Comparison of ENCODE assay signal across 30 cellular contexts in the genomic region with DNA sequence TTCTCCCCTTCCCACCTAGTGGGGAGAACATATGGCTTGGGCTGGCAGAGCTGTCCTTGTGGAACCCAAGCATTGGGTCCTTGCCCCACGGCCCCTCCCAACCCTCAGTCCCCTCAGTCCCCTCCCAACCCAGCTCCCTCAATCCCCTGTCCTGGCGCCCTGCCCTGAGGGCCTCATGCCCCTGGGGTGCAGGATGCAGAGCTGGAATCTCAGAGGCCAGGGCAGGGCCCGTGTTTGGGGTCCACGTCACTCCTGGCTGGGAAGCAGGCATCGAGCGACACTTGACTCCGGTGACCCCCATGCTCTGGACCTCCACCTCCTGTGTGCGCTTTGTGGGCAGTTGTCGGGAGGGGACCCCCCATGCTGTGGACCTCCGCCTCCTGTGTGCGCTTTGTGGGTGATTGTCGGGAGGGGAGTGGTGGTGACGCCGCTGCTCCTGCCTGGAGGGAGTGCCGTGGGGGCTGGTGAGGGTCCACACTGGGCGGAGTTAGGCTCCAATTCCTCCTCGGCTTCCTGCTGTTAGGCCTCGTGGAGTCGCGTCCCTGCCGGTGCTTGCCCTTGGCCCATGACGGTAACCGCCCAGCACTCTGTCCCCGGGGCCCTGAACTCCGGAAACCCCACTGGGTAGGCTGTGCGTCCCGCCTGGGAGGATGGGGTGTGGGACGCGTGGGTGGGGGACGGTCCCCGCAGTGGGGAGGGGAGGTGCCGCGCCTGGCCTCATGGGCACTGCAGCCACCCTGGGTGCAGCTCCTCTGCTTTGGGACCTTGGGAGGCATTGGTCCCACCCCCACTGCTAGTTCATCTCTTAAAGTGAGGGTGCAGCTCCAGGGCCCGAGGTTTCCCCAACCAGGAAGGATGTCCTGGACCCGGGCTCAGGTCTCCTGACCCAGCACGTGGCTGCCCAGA. TPM values are rescaled to one million over a fixed set of nuclear protein-coding genes. Genes with fewer than 3 reads are reported as not detected.
A peak's percentile ranks its signal among the peaks of the same experiment; 100 is the strongest.
DNase-seq lines count a peak whose midpoint lies in the region; ATAC-seq and TF ChIP-seq lines count a peak whose summit lies in the region.
"Had no signal": no experiment of that assay in that cellular context is flagged by ENCODE, and none has a peak within 500 bp of the region (broad histone marks: within the 10 kb centered on the region; RNA-seq: fewer than 3 reads in every experiment).

No MANE protein-coding gene starts in this region.

- no peaks in the 10 kb centered on the region for H3K27me3 Mint-ChIP-seq in CD4-positive, alpha-beta T cell
- H3K27me3 Mint-ChIP-seq: activated naive CD8-positive, alpha-beta T cell treated with anti-CD3 and anti-CD28 coated beads, Interleukin-2, amount 50 U/mL, for 24 hours; central memory CD8-positive, alpha-beta T cell; IgD-negative memory B cell; naive thymus-derived CD4-positive, alpha-beta T cell had no signal

- H3K4ac ChIP-seq in trophoblast cell (ENCODE audit: low read depth, low read length): peak overlapping the region; percentile 75

- H2BK12ac ChIP-seq in trophoblast cell (ENCODE audit: low read length): peak overlapping the region; percentile 95

- intact Hi-C loops in esophagus muscularis mucosa (cut with DNase I): no loop called here
- intact Hi-C loops in CD4-positive, alpha-beta T cell (cut with DNase I, micrococcal nuclease): no loop called here

- H3K79me2 ChIP-seq in trophoblast cell (ENCODE audit: control insufficient read depth, insufficient read depth, low read length, poor library complexity): peaks cover 4% of the 10 kb centered on the region

- H3K18ac ChIP-seq in trophoblast cell (ENCODE audit: low read length): peak overlapping the region; percentile 91

- peak overlapping the region; percentile 88 for H2BK120ac ChIP-seq in trophoblast cell (ENCODE audit: insufficient read depth, low read length, poor library complexity)

- H2AK5ac ChIP-seq in trophoblast cell (ENCODE audit: low read length): peak overlapping the region; percentile 85

- TF ChIP-seq CTCF in RWPE1 (conservative IDR thresholded peaks at IDR 0.05; ENCODE audit: low read depth) (no peak), esophagus muscularis mucosa (IDR thresholded peaks at IDR 0.05) (no peak)
- no peak for TF ChIP-seq CTCF in CD4-positive, alpha-beta T cell (IDR thresholded peaks at IDR 0.05)

- peak overlapping the region in 8 of 11 experiments; percentile 51 to 84 (median 67); a peak in 12 of 22 replicates for H3K27ac ChIP-seq in BLaER1 treated with 17β-estradiol and CSF1 and Interleukin-3, amounts not matched to agents 10 nM and 100 nM
- H3K27ac ChIP-seq in RWPE1: peak overlapping the region; percentile 71
- peak overlapping the region; percentile 78 to 92 (median 80) for H3K27ac ChIP-seq in esophagus muscularis mucosa (replicated peaks in 1 of 4)
- H3K27ac ChIP-seq in trophoblast cell (ENCODE audit: low read depth, low read length): peak overlapping the region; percentile 73
- H3K27ac ChIP-seq in CD4-positive, alpha-beta T cell (ENCODE audit: low read depth, low read length): no peak overlapping the region
- H3K27ac ChIP-seq: tibial nerve had no signal

- no peak overlapping the region for H3K27ac Mint-ChIP-seq in CD4-positive, alpha-beta T cell
- H3K27ac Mint-ChIP-seq: activated naive CD8-positive, alpha-beta T cell treated with anti-CD3 and anti-CD28 coated beads, Interleukin-2, amount 50 U/mL, for 24 hours; IgD-negative memory B cell; T-helper 1 cell treated with Interleukin-12 subunit alpha and Interleukin-12 subunit beta and Interleukin-4 antibody, amounts not matched to agents 30 μg/mL and 1 μg/mL, for 36 hours had no signal

- no peak for TF ChIP-seq POLR2A in esophagus muscularis mucosa (IDR thresholded peaks at IDR 0.05; ENCODE audit: low read depth)

- H3K4me3 ChIP-seq in BLaER1 treated with 17β-estradiol and CSF1 and Interleukin-3, amounts not matched to agents 10 nM and 100 nM: peak overlapping the region in 3 of 10 experiments; percentile 12 to 23 (median 20); a peak in 3 of 20 replicates
- H3K4me3 ChIP-seq in esophagus muscularis mucosa (peak overlapping the region in 1 of 4 donors; percentile 17), trophoblast cell (ENCODE audit: low read depth, low read length) (no peak overlapping the region)
- H3K4me3 ChIP-seq: heart left ventricle, tibial nerve had no signal

- POLR2A ChIA-PET in RWPE1 (lab: Yijun Ruan, JAX; ENCODE audit: low non-redundant PET): no interaction called here
- POLR2A ChIA-PET in CD4-positive, alpha-beta T cell (lab: Charles Lee): no interaction called here

- H2BK5ac ChIP-seq in trophoblast cell (ENCODE audit: low read depth, low read length, poor library complexity): peak overlapping the region; percentile 85

- peaks cover 69 to 95% (median 79%) of the 10 kb centered on the region in 10 experiments for H3K4me1 ChIP-seq in BLaER1 treated with 17β-estradiol and CSF1 and Interleukin-3, amounts not matched to agents 10 nM and 100 nM
- H3K4me1 ChIP-seq in esophagus muscularis mucosa: peaks cover 34 to 93% (median 91%) of the 10 kb centered on the region in 4 donors
- H3K4me1 ChIP-seq in trophoblast cell (ENCODE audit: control insufficient read depth in 1 of 2, insufficient read depth in 2 of 2, low read length in 2 of 2): peaks cover 33 to 46% of the 10 kb centered on the region in 2 experiments
- H3K4me1 ChIP-seq: Caco-2 had no signal

- peak overlapping the region; percentile 97 for H4K91ac ChIP-seq in trophoblast cell (ENCODE audit: low read depth, low read length)

- H3K27me3 ChIP-seq in BLaER1 treated with 17β-estradiol and CSF1 and Interleukin-3, amounts not matched to agents 10 nM and 100 nM: peaks cover 0 to 87% (median 0%) of the 10 kb centered on the region in 11 experiments; a peak in 7 of 22 replicates
- H3K27me3 ChIP-seq in esophagus muscularis mucosa (no peaks in the 10 kb centered on the region), trophoblast cell (ENCODE audit: insufficient read depth, low read length) (no peaks in the 10 kb centered on the region)
- no peaks in the 10 kb centered on the region for H3K27me3 ChIP-seq in CD4-positive, alpha-beta T cell (ENCODE audit: control insufficient read depth, insufficient read depth, low read length)
- H3K27me3 ChIP-seq: heart left ventricle, tibial nerve had no signal

- CTCF ChIA-PET in RWPE1 (lab: Yijun Ruan, JAX): no interaction called here
- CTCF ChIA-PET in CD4-positive, alpha-beta T cell (lab: Charles Lee): no interaction called here

- peak overlapping the region; percentile 83 for H3K14ac ChIP-seq in trophoblast cell (ENCODE audit: low read length)

- H3K9me3 ChIP-seq in BLaER1 treated with 17β-estradiol and CSF1 and Interleukin-3, amounts not matched to agents 10 nM and 100 nM (replicated peaks in 1 of 11): no peaks in the 10 kb centered on the region
- H3K9me3 ChIP-seq in esophagus muscularis mucosa (no peaks in the 10 kb centered on the region), trophoblast cell (ENCODE audit: insufficient read depth, low read depth, low read length) (no peaks in the 10 kb centered on the region)
- no peaks in the 10 kb centered on the region for H3K9me3 ChIP-seq in CD4-positive, alpha-beta T cell (ENCODE audit: control insufficient read depth, low read length)
- H3K9me3 ChIP-seq: Caco-2, heart left ventricle, tibial nerve had no signal

- H3K9me3 Mint-ChIP-seq in CD4-positive, alpha-beta T cell: no peaks in the 10 kb centered on the region
- H3K9me3 Mint-ChIP-seq: activated naive CD8-positive, alpha-beta T cell treated with anti-CD3 and anti-CD28 coated beads, Interleukin-2, amount 50 U/mL, for 24 hours; activated T-cell treated with anti-CD3 and anti-CD28 coated beads, Interleukin-2, amount 50 U/mL, for 72 hours; central memory CD8-positive, alpha-beta T cell; dendritic cell treated with granulocyte-macrophage colony-stimulating factor and Interleukin-4, amounts not matched to agents 40 ng/mL and 50 ng/mL, for 4 days; IgD-negative memory B cell; naive thymus-derived CD4-positive, alpha-beta T cell; T-helper 1 cell treated with Interleukin-12 subunit alpha and Interleukin-12 subunit beta and Interleukin-4 antibody, amounts not matched to agents 30 μg/mL and 1 μg/mL, for 36 hours had no signal

- H4K12ac ChIP-seq in trophoblast cell (ENCODE audit: low read depth, low read length): peak overlapping the region; percentile 0

- H3K23ac ChIP-seq in trophoblast cell (ENCODE audit: low read length): no peak overlapping the region

- H3K9ac ChIP-seq in BLaER1 treated with 17β-estradiol and CSF1 and Interleukin-3, amounts not matched to agents 10 nM and 100 nM: peak overlapping the region in 8 of 11 experiments; percentile 44 to 76 (median 61); a peak in 11 of 22 replicates
- no peak overlapping the region for H3K9ac ChIP-seq in trophoblast cell (ENCODE audit: low read length)

- peaks cover 22 to 46% (median 33%) of the 10 kb centered on the region in 11 experiments for H3K36me3 ChIP-seq in BLaER1 treated with 17β-estradiol and CSF1 and Interleukin-3, amounts not matched to agents 10 nM and 100 nM
- H3K36me3 ChIP-seq in esophagus muscularis mucosa (peaks cover 0 to 53% (median 38%) of the 10 kb centered on the region in 4 donors), trophoblast cell (ENCODE audit: control insufficient read depth in 1 of 2, insufficient read depth in 2 of 2, low read length in 2 of 2) (peaks cover 31 to 32% of the 10 kb centered on the region in 2 experiments)

- peaks cover 14% of the 10 kb centered on the region for H3K4me1 Mint-ChIP-seq in CD4-positive, alpha-beta T cell (ENCODE audit: low read depth)

- peak overlapping the region; percentile 74 to 98 (median 87) for H3K4me2 ChIP-seq in BLaER1 treated with 17β-estradiol and CSF1 and Interleukin-3, amounts not matched to agents 10 nM and 100 nM
- H3K4me2 ChIP-seq in trophoblast cell (ENCODE audit: low read length): no peak overlapping the region

- H3K79me1 ChIP-seq in trophoblast cell (ENCODE audit: low read length): peaks cover 38% of the 10 kb centered on the region

- TF ChIP-seq EP300 in esophagus muscularis mucosa (IDR thresholded peaks at IDR 0.05): no peak

- no peak overlapping the region for H3K4me3 Mint-ChIP-seq in CD4-positive, alpha-beta T cell
- H3K4me3 Mint-ChIP-seq: activated naive CD8-positive, alpha-beta T cell treated with anti-CD3 and anti-CD28 coated beads, Interleukin-2, amount 50 U/mL, for 24 hours; activated T-cell treated with anti-CD3 and anti-CD28 coated beads, Interleukin-2, amount 50 U/mL, for 72 hours; central memory CD8-positive, alpha-beta T cell; dendritic cell treated with granulocyte-macrophage colony-stimulating factor and Interleukin-4, amounts not matched to agents 40 ng/mL and 50 ng/mL, for 4 days; IgD-negative memory B cell; T-helper 1 cell treated with Interleukin-12 subunit alpha and Interleukin-12 subunit beta and Interleukin-4 antibody, amounts not matched to agents 30 μg/mL and 1 μg/mL, for 36 hours had no signal

- no peak for DNase-seq in RWPE1 (ENCODE audit: low spot score)
- no peak for DNase-seq in esophagus muscularis mucosa (ENCODE audit: extremely low spot score)
- DNase-seq in trophoblast cell: no peak
- DNase-seq in NK-92 treated with Interleukin-12 subunit alpha and Interleukin-12 subunit beta, amount 100 ng/mL, for 24 hours (lab: John Stamatoyannopoulos, UW): no peak
- DNase-seq in NCI-H2081 (lab: John Stamatoyannopoulos, UW): no peak
- DNase-seq in CD4-positive, alpha-beta T cell: no peak
- no peak for DNase-seq in AG20443 (ENCODE audit: low spot score)
- DNase-seq: ACHN; activated CD4-positive, alpha-beta T cell treated with anti-CD3 and anti-CD28 coated beads, Interleukin-2, amount 50 U/mL, for 4 hours; activated naive CD4-positive, alpha-beta T cell; activated naive CD8-positive, alpha-beta T cell treated with anti-CD3 and anti-CD28 coated beads, Interleukin-2, amount 50 U/mL, for 24 hours; activated T-cell treated with anti-CD3 and anti-CD28 coated beads, Interleukin-2, amount 50 U/mL, for 72 hours; Caco-2; naive thymus-derived CD4-positive, alpha-beta T cell; NCI-H1105; NCI-H1930; NCI-H510A treated with DMSO at 0.1 percent for 48 hours; PC-3; small intestine; stimulated activated CD4-positive, alpha-beta T cell treated with anti-CD3 and anti-CD28 coated beads, Interleukin-2, amount 100 ng/mL, for 24 hours had no signal

- peaks cover 72 to 97% (median 95%) of the 10 kb centered on the region in 11 experiments for H4K20me1 ChIP-seq in BLaER1 treated with 17β-estradiol and CSF1 and Interleukin-3, amounts not matched to agents 10 nM and 100 nM

- peak overlapping the region; percentile 44 for H4K8ac ChIP-seq in trophoblast cell (ENCODE audit: low read depth, low read length)

- ATAC-seq in CD4-positive, alpha-beta T cell (ENCODE audit: poor library complexity): no peak
- ATAC-seq: activated naive CD8-positive, alpha-beta T cell treated with anti-CD3 and anti-CD28 coated beads, Interleukin-2, amount 50 U/mL, for 24 hours; activated T-cell treated with anti-CD3 and anti-CD28 coated beads, Interleukin-2, amount 50 U/mL, for 72 hours; HCT116; naive thymus-derived CD4-positive, alpha-beta T cell had no signal

- peaks cover 17% of the 10 kb centered on the region for H3K36me3 Mint-ChIP-seq in CD4-positive, alpha-beta T cell (ENCODE audit: low read depth)
- H3K36me3 Mint-ChIP-seq: IgD-negative memory B cell had no signal

- WGBS in esophagus muscularis mucosa: 83% methylated on average over 25 of the region's 36 CpGs
- WGBS in trophoblast cell (ENCODE audit: extremely low coverage, insufficient coverage, insufficient read length): no CpG with 5 or more reads among the region's 36 CpGs

- peak overlapping the region; percentile 46 for H2AFZ ChIP-seq in trophoblast cell (ENCODE audit: insufficient read depth, low read length, poor library complexity)

RNA-seq across cellular contexts. Expression of a gene that starts 31.2 kb away (rescaled TPM):
- total RNA-seq in esophagus muscularis mucosa: 10 to 100 TPM; 20.8 to 59.3 (median 27.6) TPM
- 19.1 and 21.1 TPM in 2 replicates for polyA plus RNA-seq in trophoblast cell (2013)
- 1 to 10 TPM; 7.7 to 9.1 TPM for total RNA-seq in CD4-positive, alpha-beta T cell

RNA-seq across cellular contexts. Expression of a gene that starts 50.3 kb away (rescaled TPM):
- total RNA-seq in esophagus muscularis mucosa: 100 to 1,000 TPM in 1 of 4 donors, 10 to 100 TPM in 3; 33.2 to 110 (median 44.0) TPM
- 0.03 TPM in 2 replicates for polyA plus RNA-seq in trophoblast cell (2013)
- 100 to 1,000 TPM; 283 to 284 TPM for total RNA-seq in CD4-positive, alpha-beta T cell
- total RNA-seq: G401 had no signal
- polyA plus RNA-seq: BJ had no signal
